ENCODE assay signal across 14 cellular contexts in the genomic region with DNA sequence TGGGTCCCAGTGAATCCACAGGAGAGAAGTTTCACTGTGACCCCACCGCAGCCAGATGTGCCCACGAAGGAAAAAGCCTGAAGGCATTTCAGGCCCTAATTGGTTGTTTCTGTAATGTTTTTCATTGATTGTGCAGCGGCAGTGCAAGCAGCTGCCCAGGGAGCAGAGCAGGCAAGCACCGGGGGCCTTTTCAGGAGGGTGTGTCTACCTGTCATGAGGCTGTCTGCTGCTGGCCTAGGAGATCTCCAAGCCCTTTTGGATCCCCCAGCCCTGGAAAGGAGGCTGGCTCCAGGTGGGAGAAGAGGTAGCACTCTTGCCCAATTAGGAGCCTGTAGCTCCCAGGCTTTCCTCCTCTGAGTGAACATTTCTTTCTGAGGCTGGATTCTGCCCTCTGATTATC.
DNase-seq lines count a peak whose midpoint lies in the region; ATAC-seq and TF ChIP-seq lines count a peak whose summit lies in the region.
"Had no signal": no experiment of that assay in that cellular context is flagged by ENCODE, and none has a peak within 500 bp of the region (broad histone marks: within the 10 kb centered on the region; RNA-seq: fewer than 3 reads in every experiment).

No MANE protein-coding gene starts in this region.

- H3K4me3 ChIP-seq in OCI-LY3 (ENCODE audit: low read length) (peak overlapping the region; percentile 37), osteoblast (ENCODE audit: insufficient read depth, low read length) (no peak overlapping the region)
- H3K4me3 ChIP-seq: colonic mucosa, gastroesophageal sphincter, sigmoid colon had no signal

- H3K4me1 ChIP-seq in OCI-LY3 (ENCODE audit: low read length) (peaks cover 70% of the 10 kb centered on the region), osteoblast (ENCODE audit: insufficient read depth, low read length) (no peaks in the 10 kb centered on the region)
- H3K4me1 ChIP-seq: colonic mucosa had no signal

- H3K9ac ChIP-seq in OCI-LY3 (ENCODE audit: low read length), result peak overlapping the region; percentile 9; the same call in 1 of the 2 replicates

- no peak overlapping the region for H2AFZ ChIP-seq in OCI-LY3 (ENCODE audit: low read depth, low read length)
- H2AFZ ChIP-seq in osteoblast (ENCODE audit: low read length), result no peak overlapping the region

- H4K20me1 ChIP-seq in OCI-LY3 (ENCODE audit: insufficient read depth, low read length) (peaks cover 99% of the 10 kb centered on the region), osteoblast (ENCODE audit: insufficient read depth, low read length) (no peaks in the 10 kb centered on the region)

- peaks cover 10% of the 10 kb centered on the region for H3K27me3 Mint-ChIP-seq in activated T-cell treated with anti-CD3 and anti-CD28 coated beads, Interleukin-2, amount 50 U/mL, for 24 hours

- TF ChIP-seq CTCF in OCI-LY3 (IDR thresholded peaks at IDR 0.05; ENCODE audit: low read depth, low read length) (no peak), osteoblast (IDR thresholded peaks at IDR 0.05; ENCODE audit: extremely low read depth, low read depth, low read length) (no peak)

- no peaks in the 10 kb centered on the region for H3K27me3 ChIP-seq in OCI-LY3 (ENCODE audit: low read depth, low read length)
- no peaks in the 10 kb centered on the region for H3K27me3 ChIP-seq in osteoblast (ENCODE audit: insufficient read depth, low read length)
- H3K27me3 ChIP-seq: colonic mucosa, gastroesophageal sphincter, sigmoid colon had no signal

- H3K27ac Mint-ChIP-seq in activated T-cell treated with anti-CD3 and anti-CD28 coated beads, Interleukin-2, amount 50 U/mL, for 24 hours, result no peak overlapping the region
- H3K27ac Mint-ChIP-seq: activated naive CD4-positive, alpha-beta T cell treated with anti-CD3 and anti-CD28 coated beads, Interleukin-2, amount 50 U/mL, for 24 hours had no signal

- H3K36me3 ChIP-seq in OCI-LY3 (replicated peaks; ENCODE audit: low read depth, low read length) (peaks cover 25% of the 10 kb centered on the region), osteoblast (ENCODE audit: insufficient read depth, low read length) (no peaks in the 10 kb centered on the region)
- H3K36me3 ChIP-seq: colonic mucosa, gastroesophageal sphincter, sigmoid colon had no signal

- ATAC-seq in GM18508 (IDR thresholded peaks at IDR 0.05; ENCODE audit: insufficient read depth, unreplicated experiment) (peak; percentile 19), GM21381 (IDR thresholded peaks at IDR 0.05; ENCODE audit: unreplicated experiment) (peak; percentile 7), HG03039 (IDR thresholded peaks at IDR 0.05; ENCODE audit: unreplicated experiment) (peak; percentile 16)
- ATAC-seq: gastroesophageal sphincter had no signal

- no peaks in the 10 kb centered on the region for H3K9me3 ChIP-seq in OCI-LY3 (ENCODE audit: insufficient read depth, low read length)
- no peaks in the 10 kb centered on the region for H3K9me3 ChIP-seq in osteoblast (ENCODE audit: low read depth, low read length)
- H3K9me3 ChIP-seq: colonic mucosa, gastroesophageal sphincter, sigmoid colon had no signal

- DNase-seq in osteoblast (ENCODE audit: insufficient read length, low spot score, missing footprints), result no peak
- DNase-seq in NCI-H2107 (lab: John Stamatoyannopoulos, UW), result no peak
- DNase-seq in NCI-H82 (lab: John Stamatoyannopoulos, UW), result no peak
- DNase-seq in activated T-cell treated with anti-CD3 and anti-CD28 coated beads, Interleukin-2, amount 50 U/mL, for 24 hours, result no peak
- DNase-seq: colonic mucosa, NCI-H1105, sigmoid colon had no signal

- no peaks in the 10 kb centered on the region for H3K9me3 Mint-ChIP-seq in activated T-cell treated with anti-CD3 and anti-CD28 coated beads, Interleukin-2, amount 50 U/mL, for 24 hours
- H3K9me3 Mint-ChIP-seq: activated naive CD4-positive, alpha-beta T cell treated with anti-CD3 and anti-CD28 coated beads, Interleukin-2, amount 50 U/mL, for 24 hours had no signal

- peaks cover 100% of the 10 kb centered on the region for H3K79me2 ChIP-seq in OCI-LY3 (ENCODE audit: low read length)
- no peaks in the 10 kb centered on the region for H3K79me2 ChIP-seq in osteoblast (ENCODE audit: insufficient read depth, low read length)

- H3K27ac ChIP-seq in OCI-LY3 (ENCODE audit: low read length) (peak overlapping the region; percentile 73), osteoblast (ENCODE audit: low read depth, low read length) (no peak overlapping the region)
- H3K27ac ChIP-seq: colonic mucosa, gastroesophageal sphincter, HL-60 had no signal

- H3K4me2 ChIP-seq in OCI-LY3 (ENCODE audit: low read length) (peak overlapping the region; percentile 58), osteoblast (ENCODE audit: insufficient read depth, low read length) (no peak overlapping the region)

- H3K4me1 Mint-ChIP-seq in activated T-cell treated with anti-CD3 and anti-CD28 coated beads, Interleukin-2, amount 50 U/mL, for 24 hours (ENCODE audit: low read depth), result peaks cover 8% of the 10 kb centered on the region
- H3K4me1 Mint-ChIP-seq: activated naive CD4-positive, alpha-beta T cell treated with anti-CD3 and anti-CD28 coated beads, Interleukin-2, amount 50 U/mL, for 24 hours had no signal

- no peaks in the 10 kb centered on the region for H3K36me3 Mint-ChIP-seq in activated T-cell treated with anti-CD3 and anti-CD28 coated beads, Interleukin-2, amount 50 U/mL, for 24 hours (ENCODE audit: low read depth)
- H3K36me3 Mint-ChIP-seq: activated naive CD4-positive, alpha-beta T cell treated with anti-CD3 and anti-CD28 coated beads, Interleukin-2, amount 50 U/mL, for 24 hours had no signal

- H3K4me3 Mint-ChIP-seq in activated T-cell treated with anti-CD3 and anti-CD28 coated beads, Interleukin-2, amount 50 U/mL, for 24 hours, result no peak overlapping the region
- H3K4me3 Mint-ChIP-seq: activated naive CD4-positive, alpha-beta T cell treated with anti-CD3 and anti-CD28 coated beads, Interleukin-2, amount 50 U/mL, for 24 hours had no signal
